In the genomic region with DNA sequence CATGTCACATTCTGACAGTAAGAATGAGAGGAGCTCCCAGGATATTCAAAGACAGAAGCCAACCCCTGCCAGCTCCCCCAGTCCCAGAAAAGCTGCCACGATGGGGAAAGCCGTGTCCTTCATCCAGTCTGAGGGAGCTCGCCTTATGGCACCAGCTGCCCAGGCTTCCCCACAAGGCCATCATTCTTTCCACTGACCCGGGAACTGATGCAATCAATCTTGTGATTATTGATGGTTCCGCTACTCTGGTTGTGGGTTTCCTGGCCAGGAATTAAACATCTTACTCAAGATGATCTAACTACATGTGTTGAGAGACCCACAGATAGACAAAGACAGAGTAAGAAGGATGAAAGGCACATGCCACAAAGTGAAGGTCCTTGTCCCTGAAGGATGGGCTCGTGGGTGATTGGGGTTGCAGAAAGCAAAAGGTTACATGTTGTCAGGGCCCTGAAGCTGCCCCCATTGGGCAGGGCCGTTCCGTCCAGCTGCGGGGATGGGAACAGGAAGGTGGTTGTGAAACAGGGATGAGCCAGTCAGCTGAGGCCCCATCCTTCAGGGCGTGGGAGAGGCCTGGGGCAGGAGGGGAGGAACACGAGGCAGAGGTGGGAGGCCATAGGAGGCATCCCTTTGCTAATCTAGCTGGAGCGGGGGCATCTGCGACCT, we compare ENCODE assay signal across 11 cellular contexts.
DNase-seq lines count a peak whose midpoint lies in the region; ATAC-seq and TF ChIP-seq lines count a peak whose summit lies in the region.
"Had no signal": no experiment of that assay in that cellular context is flagged by ENCODE, and none has a peak within 500 bp of the region (broad histone marks: within the 10 kb centered on the region; RNA-seq: fewer than 3 reads in every experiment).

No MANE protein-coding gene starts in this region.

- H3K4me1 Mint-ChIP-seq in T-cell, result no peaks in the 10 kb centered on the region

- intact Hi-C loops in cardiac septum (cut with DNase I), result no loop called here

- CTCF ChIA-PET in T-cell (lab: Charles Lee), result no interaction called here

- H3K79me2 ChIP-seq in osteoblast (ENCODE audit: insufficient read depth, low read length), result no peaks in the 10 kb centered on the region

- H3K4me3 ChIP-seq in SJCRH30, result no peak overlapping the region
- no peak overlapping the region for H3K4me3 ChIP-seq in osteoblast (ENCODE audit: insufficient read depth, low read length)

- H3K27ac Mint-ChIP-seq in T-cell, result no peak overlapping the region
- H3K27ac Mint-ChIP-seq: T-helper 2 cell treated with Interferon-gamma antibody and Interleukin-4, amounts not matched to agents 5 μg/mL and 100 μg/mL, for 36 hours had no signal

- DNase-seq in CD1c-positive myeloid dendritic cell (ENCODE audit: extremely low spot score) (peak; percentile 87), SJCRH30 (no peak), cardiac septum (ENCODE audit: low spot score) (peak; percentile 67), osteoblast (ENCODE audit: insufficient read length, low spot score, missing footprints) (peak; percentile 62), hippocampal formation (lab: John Stamatoyannopoulos, UW) (no peak), T-cell (no peak), cerebellar cortex (ENCODE audit: low spot score) (no peak)
- DNase-seq: BE2C, NCI-H146 had no signal

- H3K27me3 Mint-ChIP-seq in T-cell, result peaks cover 0 to 3% of the 10 kb centered on the region in 2 donors

- H3K9me3 ChIP-seq in SJCRH30 (replicated peaks) (no peaks in the 10 kb centered on the region), osteoblast (ENCODE audit: low read depth, low read length) (no peaks in the 10 kb centered on the region)
- H3K9me3 ChIP-seq: BE2C had no signal

- ATAC-seq in HG02610 (IDR thresholded peaks at IDR 0.05; ENCODE audit: unreplicated experiment) (no peak), T-cell (replicated peaks in 1 of 4) (no peak)

- TF ChIP-seq CTCF in osteoblast (IDR thresholded peaks at IDR 0.05; ENCODE audit: extremely low read depth, low read depth, low read length), result no peak

- no peaks in the 10 kb centered on the region for H3K36me3 Mint-ChIP-seq in T-cell

- H3K27me3 ChIP-seq in SJCRH30 (no peaks in the 10 kb centered on the region), osteoblast (ENCODE audit: insufficient read depth, low read length) (no peaks in the 10 kb centered on the region)
- H3K27me3 ChIP-seq: BE2C had no signal

- H3K4me1 ChIP-seq in SJCRH30 (peaks cover 24% of the 10 kb centered on the region), osteoblast (ENCODE audit: insufficient read depth, low read length) (peaks cover 5% of the 10 kb centered on the region)
- H3K4me1 ChIP-seq: BE2C had no signal

- H3K36me3 ChIP-seq in SJCRH30, result no peaks in the 10 kb centered on the region
- H3K36me3 ChIP-seq in osteoblast (ENCODE audit: insufficient read depth, low read length), result no peaks in the 10 kb centered on the region
- H3K36me3 ChIP-seq: BE2C had no signal

- H2AFZ ChIP-seq in osteoblast (ENCODE audit: low read length), result no peak overlapping the region

- no peak overlapping the region for H3K4me3 Mint-ChIP-seq in T-cell
- H3K4me3 Mint-ChIP-seq: T-helper 2 cell treated with Interferon-gamma antibody and Interleukin-4, amounts not matched to agents 5 μg/mL and 100 μg/mL, for 36 hours had no signal

- no peak overlapping the region for H3K4me2 ChIP-seq in osteoblast (ENCODE audit: insufficient read depth, low read length)

- H4K20me1 ChIP-seq in osteoblast (ENCODE audit: insufficient read depth, low read length), result no peaks in the 10 kb centered on the region

- POLR2A ChIA-PET in T-cell (lab: Charles Lee), result no interaction called here

- no peaks in the 10 kb centered on the region for H3K9me3 Mint-ChIP-seq in T-cell
- H3K9me3 Mint-ChIP-seq: T-helper 2 cell treated with Interferon-gamma antibody and Interleukin-4, amounts not matched to agents 5 μg/mL and 100 μg/mL, for 36 hours had no signal

- H3K27ac ChIP-seq in SJCRH30 (peak overlapping the region; percentile 20; the same call in 1 of the 2 replicates), osteoblast (ENCODE audit: low read depth, low read length) (no peak overlapping the region)

Comparison
In these comparisons a context has a peak if more than half of its experiments do, and no peak if none do; other contexts are left out.
1. DNase-seq: peak in CD1c-positive myeloid dendritic cell (single experiment), cardiac septum (single experiment) and osteoblast (single experiment); none in SJCRH30 (0 of 2), hippocampal formation (0 of 2), T-cell (0 of 34) and cerebellar cortex (single experiment).